29 cellular contexts compared by ENCODE assay signal in genomic region chr2:71751590-71751989, GRCh38.
"Had no signal": no experiment of that assay in that cellular context is flagged by ENCODE, and none has a peak within 500 bp of the region (broad histone marks: within the 10 kb centered on the region; RNA-seq: fewer than 3 reads in every experiment).

No MANE protein-coding gene starts in this region.

- DNase-seq: colonic mucosa; cortex of kidney; dermis blood vessel endothelial cell; dorsolateral prefrontal cortex; effector CD4-positive, alpha-beta T cell; effector CD8-positive, alpha-beta T cell; effector memory CD4-positive, alpha-beta T cell; effector memory CD8-positive, alpha-beta T cell; endodermal cell; erythroblast; esophagus squamous epithelium; foreskin fibroblast; foreskin keratinocyte; foreskin melanocyte; gastrocnemius medialis; glutamatergic neuron; head of caudate nucleus; heart left ventricle; heart right ventricle had no signal

- H3K27me3 ChIP-seq: colonic mucosa, dorsolateral prefrontal cortex, esophagus muscularis mucosa, esophagus squamous epithelium, gastrocnemius medialis, gastroesophageal sphincter, heart left ventricle, heart right ventricle, hepatocyte had no signal

- H2AFZ ChIP-seq: hepatocyte had no signal

- H3K27ac ChIP-seq: colonic mucosa, coronary artery, dorsolateral prefrontal cortex, epithelial cell of prostate, esophagus muscularis mucosa, esophagus squamous epithelium, foreskin keratinocyte, gastrocnemius medialis, gastroesophageal sphincter, heart left ventricle, heart right ventricle, hepatocyte had no signal

- H3K4me2 ChIP-seq: hepatocyte had no signal

- H3K36me3 ChIP-seq: colonic mucosa, esophagus muscularis mucosa, esophagus squamous epithelium, gastrocnemius medialis, gastroesophageal sphincter, heart left ventricle, heart right ventricle had no signal

- H3K4me3 ChIP-seq: colonic mucosa, coronary artery, dorsolateral prefrontal cortex, esophagus muscularis mucosa, esophagus squamous epithelium, gastrocnemius medialis, gastroesophageal sphincter, heart left ventricle, heart right ventricle, hepatocyte had no signal

- H3K79me2 ChIP-seq: hepatocyte had no signal

- FAIRE-seq: colon, endometrium, endothelial cell of umbilical vein, frontal cortex had no signal

- ATAC-seq: effector memory CD8-positive, alpha-beta T cell; esophagus mucosa; foreskin keratinocyte; gastrocnemius medialis; gastroesophageal sphincter; heart left ventricle; heart right ventricle had no signal

- H3K4me1 ChIP-seq: colonic mucosa had no signal

- H3K9me3 ChIP-seq: colonic mucosa, esophagus muscularis mucosa, esophagus squamous epithelium, gastrocnemius medialis, gastroesophageal sphincter had no signal
